In the genomic region with DNA sequence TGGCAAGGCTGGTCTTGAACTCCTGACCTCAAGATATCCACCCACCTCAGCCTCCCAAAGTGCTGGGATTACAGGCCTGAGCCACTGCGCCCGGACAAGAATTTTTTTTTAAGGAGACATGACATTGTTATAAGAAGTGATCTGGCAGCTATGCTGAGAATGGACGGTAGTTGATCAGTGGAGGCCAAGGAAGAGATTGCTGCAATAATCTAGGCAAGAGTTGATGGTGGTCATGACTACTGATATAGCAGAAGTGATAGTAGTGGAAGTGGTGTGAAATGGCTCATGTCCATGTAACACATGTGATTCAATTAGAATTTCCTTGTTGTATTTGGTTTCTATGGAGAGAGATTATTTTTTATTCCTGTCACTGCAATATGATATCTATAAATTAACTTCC, we compare ENCODE assay signal across 39 cellular contexts.
"Had no signal": no experiment of that assay in that cellular context is flagged by ENCODE, and none has a peak within 500 bp of the region (broad histone marks: within the 10 kb centered on the region; RNA-seq: fewer than 3 reads in every experiment).

No MANE protein-coding gene starts in this region.

- H3K27ac ChIP-seq: adrenal gland, ascending aorta, body of pancreas, brain microvascular endothelial cell, breast epithelium, cardiac muscle cell had no signal

- H3K27me3 ChIP-seq: adrenal gland, ascending aorta, body of pancreas, brain microvascular endothelial cell, breast epithelium, cardiac muscle cell had no signal

- H3K9me3 ChIP-seq: adrenal gland, ascending aorta, body of pancreas, breast epithelium had no signal

- H3K4me3 ChIP-seq: adrenal gland, ascending aorta, body of pancreas, breast epithelium, cardiac muscle cell had no signal

- H3K4me1 ChIP-seq: adrenal gland, ascending aorta, body of pancreas, breast epithelium had no signal

- H3K9me3 Mint-ChIP-seq: activated naive CD4-positive, alpha-beta T cell treated with anti-CD3 and anti-CD28 coated beads for 36 hours; activated naive CD4-positive, alpha-beta T cell treated with anti-CD3 and anti-CD28 coated beads, Interleukin-2, amount 10 ng/mL, durations not matched to agents 7 days and 5 days; activated naive CD4-positive, alpha-beta T cell treated with anti-CD3 and anti-CD28 coated beads, Interleukin-2, amount 50 U/mL, for 24 hours; activated naive CD4-positive, alpha-beta T cell treated with anti-CD3 and anti-CD28 coated beads, Interleukin-2, amount 50 U/mL, for 72 hours; activated naive CD8-positive, alpha-beta T cell treated with anti-CD3 and anti-CD28 coated beads for 36 hours; activated naive CD8-positive, alpha-beta T cell treated with anti-CD3 and anti-CD28 coated beads, Interleukin-2, amount 10 ng/mL, durations not matched to agents 7 days and 5 days; activated naive CD8-positive, alpha-beta T cell treated with anti-CD3 and anti-CD28 coated beads, Interleukin-2, amount 50 U/mL, for 24 hours; activated T-cell treated with anti-CD3 and anti-CD28 coated beads, Interleukin-2, amount 50 U/mL, for 24 hours; activated T-cell treated with anti-CD3 and anti-CD28 coated beads, Interleukin-2, amount 50 U/mL, for 4 hours; activated T-cell treated with anti-CD3 and anti-CD28 coated beads, Interleukin-2, amount 50 U/mL, for 72 hours; activated T-helper 1 cell treated with anti-CD3 and anti-CD28 coated beads, Interleukin-12 subunit alpha, Interleukin-12 subunit beta, Interleukin-2, Interleukin-4 antibody, amounts not matched to agents 30 ng/mL and 10 ng/mL and 1 ng/mL, durations not matched to agents 14 hours and 24 hours and 36 hours; activated T-helper 17 cell treated with anti-CD3 and anti-CD28 coated beads, Interleukin-2, amount 50 U/mL, for 72 hours; activated T-helper 2 cell treated with anti-CD3 and anti-CD28 coated beads, Interferon-gamma antibody, Interleukin-2, Interleukin-4, amounts not matched to agents 10 μg/mL and 5 μg/mL and 100 μg/mL, durations not matched to agents 14 hours and 24 hours and 36 hours; central memory CD8-positive, alpha-beta T cell had no signal

- FAIRE-seq: bronchial epithelial cell had no signal

- H3K4me3 Mint-ChIP-seq: activated naive CD4-positive, alpha-beta T cell treated with anti-CD3 and anti-CD28 coated beads for 36 hours; activated naive CD4-positive, alpha-beta T cell treated with anti-CD3 and anti-CD28 coated beads, Interleukin-2, amount 10 ng/mL, durations not matched to agents 7 days and 5 days; activated naive CD4-positive, alpha-beta T cell treated with anti-CD3 and anti-CD28 coated beads, Interleukin-2, amount 50 U/mL, for 24 hours; activated naive CD8-positive, alpha-beta T cell; activated naive CD8-positive, alpha-beta T cell treated with anti-CD3 and anti-CD28 coated beads for 36 hours; activated naive CD8-positive, alpha-beta T cell treated with anti-CD3 and anti-CD28 coated beads, Interleukin-2, amount 10 ng/mL, durations not matched to agents 7 days and 5 days; activated naive CD8-positive, alpha-beta T cell treated with anti-CD3 and anti-CD28 coated beads, Interleukin-2, amount 50 U/mL, for 24 hours; activated T-cell treated with anti-CD3 and anti-CD28 coated beads, Interleukin-2, amount 50 U/mL, for 24 hours; activated T-cell treated with anti-CD3 and anti-CD28 coated beads, Interleukin-2, amount 50 U/mL, for 4 hours; activated T-cell treated with anti-CD3 and anti-CD28 coated beads, Interleukin-2, amount 50 U/mL, for 72 hours; activated T-helper 1 cell treated with anti-CD3 and anti-CD28 coated beads, Interleukin-12 subunit alpha, Interleukin-12 subunit beta, Interleukin-2, Interleukin-4 antibody, amounts not matched to agents 30 ng/mL and 10 ng/mL and 1 ng/mL, durations not matched to agents 14 hours and 24 hours and 36 hours; activated T-helper 17 cell treated with anti-CD3 and anti-CD28 coated beads, Interleukin-2, amount 50 U/mL, for 72 hours; brain; central memory CD8-positive, alpha-beta T cell had no signal

- H3K27ac Mint-ChIP-seq: activated naive CD4-positive, alpha-beta T cell treated with anti-CD3 and anti-CD28 coated beads for 36 hours; activated naive CD4-positive, alpha-beta T cell treated with anti-CD3 and anti-CD28 coated beads, Interleukin-2, amount 10 ng/mL, durations not matched to agents 7 days and 5 days; activated naive CD4-positive, alpha-beta T cell treated with anti-CD3 and anti-CD28 coated beads, Interleukin-2, amount 50 U/mL, for 24 hours; activated naive CD4-positive, alpha-beta T cell treated with anti-CD3 and anti-CD28 coated beads, Interleukin-2, amount 50 U/mL, for 72 hours; activated naive CD8-positive, alpha-beta T cell; activated naive CD8-positive, alpha-beta T cell treated with anti-CD3 and anti-CD28 coated beads for 36 hours; activated naive CD8-positive, alpha-beta T cell treated with anti-CD3 and anti-CD28 coated beads, Interleukin-2, amount 10 ng/mL, durations not matched to agents 7 days and 5 days; activated naive CD8-positive, alpha-beta T cell treated with anti-CD3 and anti-CD28 coated beads, Interleukin-2, amount 50 U/mL, for 24 hours; activated T-cell treated with anti-CD3 and anti-CD28 coated beads, Interleukin-2, amount 50 U/mL, for 24 hours; activated T-cell treated with anti-CD3 and anti-CD28 coated beads, Interleukin-2, amount 50 U/mL, for 72 hours; activated T-helper 1 cell treated with anti-CD3 and anti-CD28 coated beads, Interleukin-12 subunit alpha, Interleukin-12 subunit beta, Interleukin-2, Interleukin-4 antibody, amounts not matched to agents 30 ng/mL and 10 ng/mL and 1 ng/mL, durations not matched to agents 14 hours and 24 hours and 36 hours; activated T-helper 17 cell treated with anti-CD3 and anti-CD28 coated beads, Interleukin-2, amount 50 U/mL, for 72 hours; activated T-helper 2 cell treated with anti-CD3 and anti-CD28 coated beads, Interferon-gamma antibody, Interleukin-2, Interleukin-4, amounts not matched to agents 10 μg/mL and 5 μg/mL and 100 μg/mL, durations not matched to agents 14 hours and 24 hours and 36 hours; brain had no signal

- DNase-seq: activated effector memory CD4-positive, alpha-beta T cell treated with anti-CD3 and anti-CD28 coated beads, Interleukin-2, amount 50 U/mL, for 16 hours; activated effector memory CD4-positive, alpha-beta T cell treated with Interleukin-2 at 50 U/mL for 16 hours; activated gamma-delta T cell; activated gamma-delta T cell treated with Interleukin-2 at 50 U/mL for 16 hours; activated naive CD4-positive, alpha-beta T cell; activated naive CD4-positive, alpha-beta T cell treated with anti-CD3 and anti-CD28 coated beads for 36 hours; activated naive CD4-positive, alpha-beta T cell treated with anti-CD3 and anti-CD28 coated beads, Interleukin-2, amount 10 ng/mL, durations not matched to agents 7 days and 5 days; activated naive CD4-positive, alpha-beta T cell treated with anti-CD3 and anti-CD28 coated beads, Interleukin-2, amount 50 U/mL, for 16 hours; activated naive CD4-positive, alpha-beta T cell treated with Interleukin-2 at 50 U/mL for 16 hours; activated naive CD8-positive, alpha-beta T cell treated with anti-CD3 and anti-CD28 coated beads for 36 hours; activated naive CD8-positive, alpha-beta T cell treated with anti-CD3 and anti-CD28 coated beads, Interleukin-2, amount 10 ng/mL, durations not matched to agents 7 days and 5 days; activated naive CD8-positive, alpha-beta T cell treated with anti-CD3 and anti-CD28 coated beads, Interleukin-2, amount 50 U/mL, for 24 hours; activated T-cell treated with anti-CD3 and anti-CD28 coated beads, Interleukin-2, amount 50 U/mL, for 1 hour; activated T-cell treated with anti-CD3 and anti-CD28 coated beads, Interleukin-2, amount 50 U/mL, for 24 hours; activated T-cell treated with anti-CD3 and anti-CD28 coated beads, Interleukin-2, amount 50 U/mL, for 4 hours; activated T-cell treated with anti-CD3 and anti-CD28 coated beads, Interleukin-2, amount 50 U/mL, for 48 hours; activated T-cell treated with anti-CD3 and anti-CD28 coated beads, Interleukin-2, amount 50 U/mL, for 72 hours; adrenal gland; amniotic stem cell; amygdala; anterior cingulate cortex; aorta; body of pancreas; brain microvascular endothelial cell; caudate nucleus; central memory CD4-positive, alpha-beta T cell; cerebellar nuclear complex had no signal

- H3K36me3 Mint-ChIP-seq: activated naive CD4-positive, alpha-beta T cell treated with anti-CD3 and anti-CD28 coated beads, Interleukin-2, amount 10 ng/mL, durations not matched to agents 7 days and 5 days; activated naive CD4-positive, alpha-beta T cell treated with anti-CD3 and anti-CD28 coated beads, Interleukin-2, amount 50 U/mL, for 24 hours; activated naive CD4-positive, alpha-beta T cell treated with anti-CD3 and anti-CD28 coated beads, Interleukin-2, amount 50 U/mL, for 72 hours; activated naive CD8-positive, alpha-beta T cell; activated naive CD8-positive, alpha-beta T cell treated with anti-CD3 and anti-CD28 coated beads for 36 hours; activated naive CD8-positive, alpha-beta T cell treated with anti-CD3 and anti-CD28 coated beads, Interleukin-2, amount 10 ng/mL, durations not matched to agents 7 days and 5 days; brain had no signal

- H3K27me3 Mint-ChIP-seq: activated naive CD4-positive, alpha-beta T cell treated with anti-CD3 and anti-CD28 coated beads, Interleukin-2, amount 10 ng/mL, durations not matched to agents 7 days and 5 days; activated naive CD4-positive, alpha-beta T cell treated with anti-CD3 and anti-CD28 coated beads, Interleukin-2, amount 50 U/mL, for 24 hours; activated naive CD8-positive, alpha-beta T cell treated with anti-CD3 and anti-CD28 coated beads for 36 hours; activated naive CD8-positive, alpha-beta T cell treated with anti-CD3 and anti-CD28 coated beads, Interleukin-2, amount 10 ng/mL, durations not matched to agents 7 days and 5 days; activated naive CD8-positive, alpha-beta T cell treated with anti-CD3 and anti-CD28 coated beads, Interleukin-2, amount 50 U/mL, for 24 hours; activated T-cell treated with anti-CD3 and anti-CD28 coated beads, Interleukin-2, amount 50 U/mL, for 24 hours; brain; central memory CD8-positive, alpha-beta T cell had no signal

- H3K4me1 Mint-ChIP-seq: activated naive CD4-positive, alpha-beta T cell treated with anti-CD3 and anti-CD28 coated beads, Interleukin-2, amount 10 ng/mL, durations not matched to agents 7 days and 5 days; activated naive CD4-positive, alpha-beta T cell treated with anti-CD3 and anti-CD28 coated beads, Interleukin-2, amount 50 U/mL, for 24 hours; activated naive CD8-positive, alpha-beta T cell treated with anti-CD3 and anti-CD28 coated beads for 36 hours; activated naive CD8-positive, alpha-beta T cell treated with anti-CD3 and anti-CD28 coated beads, Interleukin-2, amount 10 ng/mL, durations not matched to agents 7 days and 5 days; activated naive CD8-positive, alpha-beta T cell treated with anti-CD3 and anti-CD28 coated beads, Interleukin-2, amount 50 U/mL, for 24 hours; activated T-helper 17 cell treated with anti-CD3 and anti-CD28 coated beads, Interleukin-2, amount 50 U/mL, for 72 hours; central memory CD8-positive, alpha-beta T cell had no signal

- H3K36me3 ChIP-seq: adrenal gland, ascending aorta, brain microvascular endothelial cell, breast epithelium, cardiac muscle cell had no signal

- ATAC-seq: activated naive CD4-positive, alpha-beta T cell treated with anti-CD3 and anti-CD28 coated beads, Interleukin-2, amount 50 U/mL, for 72 hours; activated naive CD8-positive, alpha-beta T cell treated with anti-CD3 and anti-CD28 coated beads, Interleukin-2, amount 50 U/mL, for 24 hours; activated T-cell treated with anti-CD3 and anti-CD28 coated beads, Interleukin-2, amount 50 U/mL, for 4 hours; activated T-cell treated with anti-CD3 and anti-CD28 coated beads, Interleukin-2, amount 50 U/mL, for 72 hours; activated T-helper 17 cell treated with anti-CD3 and anti-CD28 coated beads, Interleukin-2, amount 50 U/mL, for 72 hours; body of pancreas had no signal
